In genomic region chr3:152719264-152719663, GRCh38 we compare ENCODE assay signal across 11 cellular contexts.
A peak's percentile ranks its signal among the peaks of the same experiment; 100 is the strongest.
DNase-seq lines count a peak whose midpoint lies in the region; ATAC-seq, FAIRE-seq and TF ChIP-seq lines count a peak whose summit lies in the region.
"Had no signal": no experiment of that assay in that cellular context is flagged by ENCODE, and none has a peak within 500 bp of the region (broad histone marks: within the 10 kb centered on the region; RNA-seq: fewer than 3 reads in every experiment).

No MANE protein-coding gene starts in this region.

- peak; percentile 36 for FAIRE-seq in GM12892 (lab: Jason Lieb, UNC)

- no peak for TF ChIP-seq CTCF in cardiac fibroblast (IDR thresholded peaks at IDR 0.05; ENCODE audit: low read depth, low read length)

- DNase-seq in GM12892 (ENCODE audit: insufficient read length): no peak
- DNase-seq in MV-4-11 (lab: John Stamatoyannopoulos, UW): peak; percentile 68
- DNase-seq in cardiac fibroblast (ENCODE audit: low read depth in 2 of 2): peak; percentile 40 to 59
- DNase-seq in non-pigmented ciliary epithelial cell (ENCODE audit: low read depth): peak; percentile 18
- DNase-seq in activated T-helper 1 cell treated with anti-CD3 and anti-CD28 coated beads, Interleukin-12 subunit alpha, Interleukin-12 subunit beta, Interleukin-2, Interleukin-4 antibody, amounts not matched to agents 30 ng/mL and 10 ng/mL and 1 ng/mL, durations not matched to agents 14 hours and 24 hours and 36 hours (ENCODE audit: low spot score): no peak
- no peak for DNase-seq in NCI-H510A treated with DMSO at 0.1 percent for 48 hours (lab: John Stamatoyannopoulos, UW)
- DNase-seq in activated naive CD4-positive, alpha-beta T cell treated with anti-CD3 and anti-CD28 coated beads, Interleukin-2, amount 50 U/mL, for 72 hours (ENCODE audit: low spot score in 2 of 2): no peak
- DNase-seq: DND-41, NCI-H510A, posterior cingulate gyrus had no signal

- H3K27me3 Mint-ChIP-seq in activated T-helper 1 cell treated with anti-CD3 and anti-CD28 coated beads, Interleukin-12 subunit alpha, Interleukin-12 subunit beta, Interleukin-2, Interleukin-4 antibody, amounts not matched to agents 30 ng/mL and 10 ng/mL and 1 ng/mL, durations not matched to agents 14 hours and 24 hours and 36 hours (ENCODE audit: insufficient read depth): no peaks in the 10 kb centered on the region
- H3K27me3 Mint-ChIP-seq: dendritic cell treated with granulocyte-macrophage colony-stimulating factor and Interleukin-4, amounts not matched to agents 40 ng/mL and 50 ng/mL, for 4 days had no signal

- H3K36me3 Mint-ChIP-seq in activated T-helper 1 cell treated with anti-CD3 and anti-CD28 coated beads, Interleukin-12 subunit alpha, Interleukin-12 subunit beta, Interleukin-2, Interleukin-4 antibody, amounts not matched to agents 30 ng/mL and 10 ng/mL and 1 ng/mL, durations not matched to agents 14 hours and 24 hours and 36 hours (ENCODE audit: low read depth): no peaks in the 10 kb centered on the region
- H3K36me3 Mint-ChIP-seq in activated naive CD4-positive, alpha-beta T cell treated with anti-CD3 and anti-CD28 coated beads, Interleukin-2, amount 50 U/mL, for 72 hours: no peaks in the 10 kb centered on the region

- TF ChIP-seq POLR2A in GM12892 (IDR thresholded peaks at IDR 0.05; ENCODE audit: low read depth, low read length): no peak

- no peak overlapping the region for H3K4me3 Mint-ChIP-seq in activated T-helper 1 cell treated with anti-CD3 and anti-CD28 coated beads, Interleukin-12 subunit alpha, Interleukin-12 subunit beta, Interleukin-2, Interleukin-4 antibody, amounts not matched to agents 30 ng/mL and 10 ng/mL and 1 ng/mL, durations not matched to agents 14 hours and 24 hours and 36 hours
- H3K4me3 Mint-ChIP-seq: dendritic cell treated with granulocyte-macrophage colony-stimulating factor and Interleukin-4, amounts not matched to agents 40 ng/mL and 50 ng/mL, for 4 days had no signal

- intact Hi-C loops in activated T-helper 1 cell treated with anti-CD3 and anti-CD28 coated beads, Interleukin-12 subunit alpha, Interleukin-12 subunit beta, Interleukin-2, Interleukin-4 antibody, amounts not matched to agents 30 ng/mL and 10 ng/mL and 1 ng/mL, durations not matched to agents 14 hours and 24 hours and 36 hours (cut with micrococcal nuclease): no loop called here

- no peaks in the 10 kb centered on the region for H3K4me1 Mint-ChIP-seq in activated T-helper 1 cell treated with anti-CD3 and anti-CD28 coated beads, Interleukin-12 subunit alpha, Interleukin-12 subunit beta, Interleukin-2, Interleukin-4 antibody, amounts not matched to agents 30 ng/mL and 10 ng/mL and 1 ng/mL, durations not matched to agents 14 hours and 24 hours and 36 hours (ENCODE audit: low read depth)

- ATAC-seq in activated naive CD4-positive, alpha-beta T cell treated with anti-CD3 and anti-CD28 coated beads, Interleukin-2, amount 50 U/mL, for 72 hours: no peak

- H3K9me3 Mint-ChIP-seq in activated T-helper 1 cell treated with anti-CD3 and anti-CD28 coated beads, Interleukin-12 subunit alpha, Interleukin-12 subunit beta, Interleukin-2, Interleukin-4 antibody, amounts not matched to agents 30 ng/mL and 10 ng/mL and 1 ng/mL, durations not matched to agents 14 hours and 24 hours and 36 hours: no peaks in the 10 kb centered on the region
- no peaks in the 10 kb centered on the region for H3K9me3 Mint-ChIP-seq in activated naive CD4-positive, alpha-beta T cell treated with anti-CD3 and anti-CD28 coated beads, Interleukin-2, amount 50 U/mL, for 72 hours
- H3K9me3 Mint-ChIP-seq: dendritic cell treated with granulocyte-macrophage colony-stimulating factor and Interleukin-4, amounts not matched to agents 40 ng/mL and 50 ng/mL, for 4 days had no signal

- no peak overlapping the region for H3K4me3 ChIP-seq in cardiac fibroblast (replicated peaks in 1 of 2; ENCODE audit: low read depth in 2 of 2, low read length in 2 of 2)

- no peak overlapping the region for H3K27ac Mint-ChIP-seq in activated T-helper 1 cell treated with anti-CD3 and anti-CD28 coated beads, Interleukin-12 subunit alpha, Interleukin-12 subunit beta, Interleukin-2, Interleukin-4 antibody, amounts not matched to agents 30 ng/mL and 10 ng/mL and 1 ng/mL, durations not matched to agents 14 hours and 24 hours and 36 hours
- no peak overlapping the region for H3K27ac Mint-ChIP-seq in activated naive CD4-positive, alpha-beta T cell treated with anti-CD3 and anti-CD28 coated beads, Interleukin-2, amount 50 U/mL, for 72 hours
- H3K27ac Mint-ChIP-seq: dendritic cell treated with granulocyte-macrophage colony-stimulating factor and Interleukin-4, amounts not matched to agents 40 ng/mL and 50 ng/mL, for 4 days had no signal

Comparison
In these comparisons a context has a peak if more than half of its experiments do, and no peak if none do; other contexts are left out.
1. DNase-seq: peak in MV-4-11 (single experiment), cardiac fibroblast (2 of 2) and non-pigmented ciliary epithelial cell (single experiment); none in GM12892 (single experiment), activated T-helper 1 cell treated with anti-CD3 and anti-CD28 coated beads, Interleukin-12 subunit alpha, Interleukin-12 subunit beta, Interleukin-2, Interleukin-4 antibody, amounts not matched to agents 30 ng/mL and 10 ng/mL and 1 ng/mL, durations not matched to agents 14 hours and 24 hours and 36 hours (single experiment), NCI-H510A treated with DMSO at 0.1 percent for 48 hours (single experiment) and activated naive CD4-positive, alpha-beta T cell treated with anti-CD3 and anti-CD28 coated beads, Interleukin-2, amount 50 U/mL, for 72 hours (0 of 2).